ENCODE assay signal across 10 cellular contexts in genomic region chrX:136586386-136586785, GRCh38. TPM values are rescaled to one million over a fixed set of nuclear protein-coding genes. Genes with fewer than 3 reads are reported as not detected.
DNase-seq lines count a peak whose midpoint lies in the region; ATAC-seq, FAIRE-seq and TF ChIP-seq lines count a peak whose summit lies in the region.
"Had no signal": no experiment of that assay in that cellular context is flagged by ENCODE, and none has a peak within 500 bp of the region (broad histone marks: within the 10 kb centered on the region; RNA-seq: fewer than 3 reads in every experiment).

No MANE protein-coding gene starts in this region.

- H3K9ac ChIP-seq in kidney (ENCODE audit: low read length in 2 of 2), result no peak overlapping the region

- peak; percentile 91 for ATAC-seq in central memory CD8-positive, alpha-beta T cell (replicated peaks; ENCODE audit: extremely low read depth, poor library complexity, severe bottlenecking)
- ATAC-seq in stimulated activated effector memory CD8-positive, alpha-beta T cell treated with anti-CD3 and anti-CD28 coated beads, Interleukin-12 subunit alpha, Interleukin-12 subunit beta, amount 100 ng/mL, for 72 hours, result peak; percentile 69

- H3K27ac ChIP-seq in kidney (ENCODE audit: low read depth in 2 of 2, low read length in 2 of 2), result no peak overlapping the region
- no peak overlapping the region for H3K27ac ChIP-seq in uterus

- TF ChIP-seq CTCF in kidney (IDR thresholded peaks at IDR 0.05; ENCODE audit: borderline replicate concordance, extremely low read depth, insufficient read depth), result no peak
- TF ChIP-seq CTCF in uterus (IDR thresholded peaks at IDR 0.05), result no peak

- DNase-seq in activated CD8-positive, alpha-beta memory T cell treated with anti-CD3 and anti-CD28 coated beads, Interleukin-2, amount 50 U/mL, for 1 hour (ENCODE audit: extremely low read depth), result peak; percentile 5
- DNase-seq in activated CD8-positive, alpha-beta memory T cell treated with anti-CD3 and anti-CD28 coated beads, Interleukin-2, amount 50 U/mL, for 48 hours, result no peak
- DNase-seq in T-helper 1 cell (peak; percentile 5 to 82 (median 18)), kidney (no peak), uterus (no peak)
- peak in 1 of 2 donors; percentile 46 for DNase-seq in central memory CD8-positive, alpha-beta T cell (ENCODE audit: low spot score in 2 of 2)
- no peak for DNase-seq in stimulated activated effector memory CD8-positive, alpha-beta T cell treated with anti-CD3 and anti-CD28 coated beads, Interleukin-12 subunit alpha, Interleukin-12 subunit beta, amount 100 ng/mL, for 72 hours (ENCODE audit: low spot score in 2 of 2)
- DNase-seq in stimulated activated CD4-positive, alpha-beta T cell treated with anti-CD3 and anti-CD28 coated beads, Interleukin-4, amount 100 ng/mL, for 1 hour, result no peak

- H3K4me1 ChIP-seq in kidney (ENCODE audit: control insufficient read depth in 1 of 2, insufficient read depth in 1 of 2, low read depth in 1 of 2, low read length in 2 of 2) (no peaks in the 10 kb centered on the region), uterus (no peaks in the 10 kb centered on the region)

- H3K36me3 Mint-ChIP-seq in central memory CD8-positive, alpha-beta T cell (ENCODE audit: insufficient read depth), result no peaks in the 10 kb centered on the region
- H3K36me3 Mint-ChIP-seq in stimulated activated effector memory CD8-positive, alpha-beta T cell treated with anti-CD3 and anti-CD28 coated beads, Interleukin-12 subunit alpha, Interleukin-12 subunit beta, amount 100 ng/mL, for 72 hours, result no peaks in the 10 kb centered on the region
- H3K36me3 Mint-ChIP-seq: IgD-negative memory B cell had no signal

- H3K9me3 ChIP-seq in kidney (ENCODE audit: control insufficient read depth in 1 of 2, low read length in 2 of 2) (no peaks in the 10 kb centered on the region), uterus (no peaks in the 10 kb centered on the region)

- no peaks in the 10 kb centered on the region for H3K27me3 Mint-ChIP-seq in central memory CD8-positive, alpha-beta T cell

- intact Hi-C loops in kidney (cut with DNase I), result no loop called here
- intact Hi-C loops in uterus (cut with DNase I; ENCODE audit: low total_unique reads), result no loop called here

- H3K36me3 ChIP-seq in kidney (ENCODE audit: control insufficient read depth in 1 of 2, insufficient read depth in 2 of 2, low read length in 2 of 2) (no peaks in the 10 kb centered on the region), uterus (no peaks in the 10 kb centered on the region)

- no peak for FAIRE-seq in kidney (lab: Jason Lieb, UNC)

- H3K4me3 ChIP-seq in kidney (ENCODE audit: low read length in 2 of 2) (no peak overlapping the region), uterus (no peak overlapping the region)

- peak overlapping the region; percentile 63 for H3K4me3 Mint-ChIP-seq in central memory CD8-positive, alpha-beta T cell
- peak overlapping the region; percentile 10 for H3K4me3 Mint-ChIP-seq in stimulated activated effector memory CD8-positive, alpha-beta T cell treated with anti-CD3 and anti-CD28 coated beads, Interleukin-12 subunit alpha, Interleukin-12 subunit beta, amount 100 ng/mL, for 72 hours
- H3K4me3 Mint-ChIP-seq: IgD-negative memory B cell had no signal

- peaks cover 38% of the 10 kb centered on the region for H3K4me1 Mint-ChIP-seq in central memory CD8-positive, alpha-beta T cell
- H3K4me1 Mint-ChIP-seq in stimulated activated effector memory CD8-positive, alpha-beta T cell treated with anti-CD3 and anti-CD28 coated beads, Interleukin-12 subunit alpha, Interleukin-12 subunit beta, amount 100 ng/mL, for 72 hours, result peaks cover 47% of the 10 kb centered on the region

- TF ChIP-seq POLR2A in uterus (IDR thresholded peaks at IDR 0.05), result no peak

- H3K9me3 Mint-ChIP-seq in central memory CD8-positive, alpha-beta T cell, result no peaks in the 10 kb centered on the region
- no peaks in the 10 kb centered on the region for H3K9me3 Mint-ChIP-seq in stimulated activated effector memory CD8-positive, alpha-beta T cell treated with anti-CD3 and anti-CD28 coated beads, Interleukin-12 subunit alpha, Interleukin-12 subunit beta, amount 100 ng/mL, for 72 hours
- H3K9me3 Mint-ChIP-seq: IgD-negative memory B cell had no signal

- peak overlapping the region; percentile 89 for H3K27ac Mint-ChIP-seq in central memory CD8-positive, alpha-beta T cell (ENCODE audit: low read depth)
- H3K27ac Mint-ChIP-seq in stimulated activated effector memory CD8-positive, alpha-beta T cell treated with anti-CD3 and anti-CD28 coated beads, Interleukin-12 subunit alpha, Interleukin-12 subunit beta, amount 100 ng/mL, for 72 hours, result peak overlapping the region; percentile 45
- H3K27ac Mint-ChIP-seq: IgD-negative memory B cell had no signal

- H3K27me3 ChIP-seq in uterus, result no peaks in the 10 kb centered on the region

RNA-seq across cellular contexts. Expression of gene VGLL1, which starts 54.4 kb away (rescaled TPM):
- total RNA-seq in kidney (2.2 TPM), uterus (under 1 TPM in 1 of 4 donors, not detected in 3; 0.62 TPM)
- 5.5 TPM for polyA plus RNA-seq in kidney (ENCODE audit: insufficient read depth, low read depth, low replicate concordance)
- total RNA-seq: osteoblast had no signal
- polyA plus RNA-seq: IgD-negative memory B cell had no signal

Comparison
In these comparisons a context has a peak if more than half of its experiments do, and no peak if none do; other contexts are left out.
1. DNase-seq: peak in activated CD8-positive, alpha-beta memory T cell treated with anti-CD3 and anti-CD28 coated beads, Interleukin-2, amount 50 U/mL, for 1 hour (single experiment) and T-helper 1 cell (5 of 5); none in activated CD8-positive, alpha-beta memory T cell treated with anti-CD3 and anti-CD28 coated beads, Interleukin-2, amount 50 U/mL, for 48 hours (single experiment), stimulated activated effector memory CD8-positive, alpha-beta T cell treated with anti-CD3 and anti-CD28 coated beads, Interleukin-12 subunit alpha, Interleukin-12 subunit beta, amount 100 ng/mL, for 72 hours (0 of 2), kidney (single experiment), stimulated activated CD4-positive, alpha-beta T cell treated with anti-CD3 and anti-CD28 coated beads, Interleukin-4, amount 100 ng/mL, for 1 hour (single experiment) and uterus (0 of 2).